1 cellular context compared by ENCODE assay signal in the genomic region with DNA sequence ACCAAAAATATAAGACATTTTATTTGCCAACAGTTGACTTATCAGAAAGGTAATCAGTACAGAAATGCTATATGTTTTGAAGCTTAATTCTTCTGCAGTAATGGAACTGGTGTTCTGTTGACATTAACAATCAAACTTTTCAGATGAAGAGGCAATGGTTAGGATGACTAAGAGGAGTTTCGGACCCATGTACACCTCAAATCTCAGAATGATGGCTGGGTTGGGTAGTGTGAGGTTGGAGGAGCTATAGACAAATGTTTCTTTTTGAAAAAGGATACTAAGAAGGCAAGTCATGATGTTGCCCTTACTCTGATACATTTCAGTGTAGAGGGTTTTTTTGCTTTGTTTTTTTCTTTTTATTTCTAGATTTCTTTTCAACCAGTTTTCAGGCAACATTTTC.
TF ChIP-seq lines count a peak whose summit lies in the region.

No MANE protein-coding gene starts in this region.

TF ChIP-seq in GM12878, 131 proteins besides CTCF, POLR2A, EP300 and RAD21 (continued from another document):
- TF ChIP-seq, protein P1, sequence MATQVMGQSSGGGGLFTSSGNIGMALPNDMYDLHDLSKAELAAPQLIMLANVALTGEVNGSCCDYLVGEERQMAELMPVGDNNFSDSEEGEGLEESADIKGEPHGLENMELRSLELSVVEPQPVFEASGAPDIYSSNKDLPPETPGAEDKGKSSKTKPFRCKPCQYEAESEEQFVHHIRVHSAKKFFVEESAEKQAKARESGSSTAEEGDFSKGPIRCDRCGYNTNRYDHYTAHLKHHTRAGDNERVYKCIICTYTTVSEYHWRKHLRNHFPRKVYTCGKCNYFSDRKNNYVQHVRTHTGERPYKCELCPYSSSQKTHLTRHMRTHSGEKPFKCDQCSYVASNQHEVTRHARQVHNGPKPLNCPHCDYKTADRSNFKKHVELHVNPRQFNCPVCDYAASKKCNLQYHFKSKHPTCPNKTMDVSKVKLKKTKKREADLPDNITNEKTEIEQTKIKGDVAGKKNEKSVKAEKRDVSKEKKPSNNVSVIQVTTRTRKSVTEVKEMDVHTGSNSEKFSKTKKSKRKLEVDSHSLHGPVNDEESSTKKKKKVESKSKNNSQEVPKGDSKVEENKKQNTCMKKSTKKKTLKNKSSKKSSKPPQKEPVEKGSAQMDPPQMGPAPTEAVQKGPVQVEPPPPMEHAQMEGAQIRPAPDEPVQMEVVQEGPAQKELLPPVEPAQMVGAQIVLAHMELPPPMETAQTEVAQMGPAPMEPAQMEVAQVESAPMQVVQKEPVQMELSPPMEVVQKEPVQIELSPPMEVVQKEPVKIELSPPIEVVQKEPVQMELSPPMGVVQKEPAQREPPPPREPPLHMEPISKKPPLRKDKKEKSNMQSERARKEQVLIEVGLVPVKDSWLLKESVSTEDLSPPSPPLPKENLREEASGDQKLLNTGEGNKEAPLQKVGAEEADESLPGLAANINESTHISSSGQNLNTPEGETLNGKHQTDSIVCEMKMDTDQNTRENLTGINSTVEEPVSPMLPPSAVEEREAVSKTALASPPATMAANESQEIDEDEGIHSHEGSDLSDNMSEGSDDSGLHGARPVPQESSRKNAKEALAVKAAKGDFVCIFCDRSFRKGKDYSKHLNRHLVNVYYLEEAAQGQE (IDR thresholded peaks at IDR 0.05; ENCODE audit: low read depth, low read length): no peak
- TF ChIP-seq, protein P2, sequence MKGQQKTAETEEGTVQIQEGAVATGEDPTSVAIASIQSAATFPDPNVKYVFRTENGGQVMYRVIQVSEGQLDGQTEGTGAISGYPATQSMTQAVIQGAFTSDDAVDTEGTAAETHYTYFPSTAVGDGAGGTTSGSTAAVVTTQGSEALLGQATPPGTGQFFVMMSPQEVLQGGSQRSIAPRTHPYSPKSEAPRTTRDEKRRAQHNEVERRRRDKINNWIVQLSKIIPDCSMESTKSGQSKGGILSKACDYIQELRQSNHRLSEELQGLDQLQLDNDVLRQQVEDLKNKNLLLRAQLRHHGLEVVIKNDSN (IDR thresholded peaks at IDR 0.05; ENCODE audit: borderline replicate concordance, extremely low read length, insufficient read depth, low read depth, low read length): no peak
- TF ChIP-seq, protein P3, sequence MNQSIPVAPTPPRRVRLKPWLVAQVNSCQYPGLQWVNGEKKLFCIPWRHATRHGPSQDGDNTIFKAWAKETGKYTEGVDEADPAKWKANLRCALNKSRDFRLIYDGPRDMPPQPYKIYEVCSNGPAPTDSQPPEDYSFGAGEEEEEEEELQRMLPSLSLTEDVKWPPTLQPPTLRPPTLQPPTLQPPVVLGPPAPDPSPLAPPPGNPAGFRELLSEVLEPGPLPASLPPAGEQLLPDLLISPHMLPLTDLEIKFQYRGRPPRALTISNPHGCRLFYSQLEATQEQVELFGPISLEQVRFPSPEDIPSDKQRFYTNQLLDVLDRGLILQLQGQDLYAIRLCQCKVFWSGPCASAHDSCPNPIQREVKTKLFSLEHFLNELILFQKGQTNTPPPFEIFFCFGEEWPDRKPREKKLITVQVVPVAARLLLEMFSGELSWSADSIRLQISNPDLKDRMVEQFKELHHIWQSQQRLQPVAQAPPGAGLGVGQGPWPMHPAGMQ (IDR thresholded peaks at IDR 0.05; ENCODE audit: borderline replicate concordance): no peak
- TF ChIP-seq BRCA1 (IDR thresholded peaks at IDR 0.05; ENCODE audit: low read depth, low read length) (no peak), NRF1 (conservative IDR thresholded peaks at IDR 0.05; ENCODE audit: low read depth, low read length) (no peak), SUPT20H (IDR thresholded peaks at IDR 0.05; ENCODE audit: borderline replicate concordance, control insufficient read depth, low read depth, low read length) (no peak)
- TF ChIP-seq, protein P4, sequence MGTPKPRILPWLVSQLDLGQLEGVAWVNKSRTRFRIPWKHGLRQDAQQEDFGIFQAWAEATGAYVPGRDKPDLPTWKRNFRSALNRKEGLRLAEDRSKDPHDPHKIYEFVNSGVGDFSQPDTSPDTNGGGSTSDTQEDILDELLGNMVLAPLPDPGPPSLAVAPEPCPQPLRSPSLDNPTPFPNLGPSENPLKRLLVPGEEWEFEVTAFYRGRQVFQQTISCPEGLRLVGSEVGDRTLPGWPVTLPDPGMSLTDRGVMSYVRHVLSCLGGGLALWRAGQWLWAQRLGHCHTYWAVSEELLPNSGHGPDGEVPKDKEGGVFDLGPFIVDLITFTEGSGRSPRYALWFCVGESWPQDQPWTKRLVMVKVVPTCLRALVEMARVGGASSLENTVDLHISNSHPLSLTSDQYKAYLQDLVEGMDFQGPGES (IDR thresholded peaks at IDR 0.05): no peak
- TF ChIP-seq, protein P5, sequence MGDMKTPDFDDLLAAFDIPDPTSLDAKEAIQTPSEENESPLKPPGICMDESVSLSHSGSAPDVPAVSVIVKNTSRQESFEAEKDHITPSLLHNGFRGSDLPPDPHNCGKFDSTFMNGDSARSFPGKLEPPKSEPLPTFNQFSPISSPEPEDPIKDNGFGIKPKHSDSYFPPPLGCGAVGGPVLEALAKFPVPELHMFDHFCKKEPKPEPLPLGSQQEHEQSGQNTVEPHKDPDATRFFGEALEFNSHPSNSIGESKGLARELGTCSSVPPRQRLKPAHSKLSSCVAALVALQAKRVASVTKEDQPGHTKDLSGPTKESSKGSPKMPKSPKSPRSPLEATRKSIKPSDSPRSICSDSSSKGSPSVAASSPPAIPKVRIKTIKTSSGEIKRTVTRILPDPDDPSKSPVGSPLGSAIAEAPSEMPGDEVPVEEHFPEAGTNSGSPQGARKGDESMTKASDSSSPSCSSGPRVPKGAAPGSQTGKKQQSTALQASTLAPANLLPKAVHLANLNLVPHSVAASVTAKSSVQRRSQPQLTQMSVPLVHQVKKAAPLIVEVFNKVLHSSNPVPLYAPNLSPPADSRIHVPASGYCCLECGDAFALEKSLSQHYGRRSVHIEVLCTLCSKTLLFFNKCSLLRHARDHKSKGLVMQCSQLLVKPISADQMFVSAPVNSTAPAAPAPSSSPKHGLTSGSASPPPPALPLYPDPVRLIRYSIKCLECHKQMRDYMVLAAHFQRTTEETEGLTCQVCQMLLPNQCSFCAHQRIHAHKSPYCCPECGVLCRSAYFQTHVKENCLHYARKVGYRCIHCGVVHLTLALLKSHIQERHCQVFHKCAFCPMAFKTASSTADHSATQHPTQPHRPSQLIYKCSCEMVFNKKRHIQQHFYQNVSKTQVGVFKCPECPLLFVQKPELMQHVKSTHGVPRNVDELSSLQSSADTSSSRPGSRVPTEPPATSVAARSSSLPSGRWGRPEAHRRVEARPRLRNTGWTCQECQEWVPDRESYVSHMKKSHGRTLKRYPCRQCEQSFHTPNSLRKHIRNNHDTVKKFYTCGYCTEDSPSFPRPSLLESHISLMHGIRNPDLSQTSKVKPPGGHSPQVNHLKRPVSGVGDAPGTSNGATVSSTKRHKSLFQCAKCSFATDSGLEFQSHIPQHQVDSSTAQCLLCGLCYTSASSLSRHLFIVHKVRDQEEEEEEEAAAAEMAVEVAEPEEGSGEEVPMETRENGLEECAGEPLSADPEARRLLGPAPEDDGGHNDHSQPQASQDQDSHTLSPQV (IDR thresholded peaks at IDR 0.05): no peak
- TF ChIP-seq, protein P6, sequence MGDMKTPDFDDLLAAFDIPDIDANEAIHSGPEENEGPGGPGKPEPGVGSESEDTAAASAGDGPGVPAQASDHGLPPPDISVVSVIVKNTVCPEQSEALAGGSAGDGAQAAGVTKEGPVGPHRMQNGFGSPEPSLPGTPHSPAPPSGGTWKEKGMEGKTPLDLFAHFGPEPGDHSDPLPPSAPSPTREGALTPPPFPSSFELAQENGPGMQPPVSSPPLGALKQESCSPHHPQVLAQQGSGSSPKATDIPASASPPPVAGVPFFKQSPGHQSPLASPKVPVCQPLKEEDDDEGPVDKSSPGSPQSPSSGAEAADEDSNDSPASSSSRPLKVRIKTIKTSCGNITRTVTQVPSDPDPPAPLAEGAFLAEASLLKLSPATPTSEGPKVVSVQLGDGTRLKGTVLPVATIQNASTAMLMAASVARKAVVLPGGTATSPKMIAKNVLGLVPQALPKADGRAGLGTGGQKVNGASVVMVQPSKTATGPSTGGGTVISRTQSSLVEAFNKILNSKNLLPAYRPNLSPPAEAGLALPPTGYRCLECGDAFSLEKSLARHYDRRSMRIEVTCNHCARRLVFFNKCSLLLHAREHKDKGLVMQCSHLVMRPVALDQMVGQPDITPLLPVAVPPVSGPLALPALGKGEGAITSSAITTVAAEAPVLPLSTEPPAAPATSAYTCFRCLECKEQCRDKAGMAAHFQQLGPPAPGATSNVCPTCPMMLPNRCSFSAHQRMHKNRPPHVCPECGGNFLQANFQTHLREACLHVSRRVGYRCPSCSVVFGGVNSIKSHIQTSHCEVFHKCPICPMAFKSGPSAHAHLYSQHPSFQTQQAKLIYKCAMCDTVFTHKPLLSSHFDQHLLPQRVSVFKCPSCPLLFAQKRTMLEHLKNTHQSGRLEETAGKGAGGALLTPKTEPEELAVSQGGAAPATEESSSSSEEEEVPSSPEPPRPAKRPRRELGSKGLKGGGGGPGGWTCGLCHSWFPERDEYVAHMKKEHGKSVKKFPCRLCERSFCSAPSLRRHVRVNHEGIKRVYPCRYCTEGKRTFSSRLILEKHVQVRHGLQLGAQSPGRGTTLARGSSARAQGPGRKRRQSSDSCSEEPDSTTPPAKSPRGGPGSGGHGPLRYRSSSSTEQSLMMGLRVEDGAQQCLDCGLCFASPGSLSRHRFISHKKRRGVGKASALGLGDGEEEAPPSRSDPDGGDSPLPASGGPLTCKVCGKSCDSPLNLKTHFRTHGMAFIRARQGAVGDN (IDR thresholded peaks at IDR 0.05): no peak
